11 cellular contexts compared by ENCODE assay signal in genomic region chr2:190405995-190406394, GRCh38.
"Had no signal": no experiment of that assay in that cellular context is flagged by ENCODE, and none has a peak within 500 bp of the region (broad histone marks: within the 10 kb centered on the region; RNA-seq: fewer than 3 reads in every experiment).

No MANE protein-coding gene starts in this region.

- FAIRE-seq: H1, H54 had no signal

- H3K27ac ChIP-seq: GM23248 had no signal

- DNase-seq: GM23248, GOT3, H7, H9, HCEC 1CT, HFFc6 had no signal

- H2AFZ ChIP-seq: GM23248 had no signal

- H3K36me3 ChIP-seq: HAP-1 had no signal

- ATAC-seq: GM23338, HCT116 had no signal

- H3K9ac ChIP-seq: GM23248 had no signal

- H3K9me3 ChIP-seq: HAP-1 had no signal

- H3K4me3 Mint-ChIP-seq: GM23338, H9, HFFc6 had no signal

- H3K27ac Mint-ChIP-seq: GM23338, H9, HFFc6 had no signal

- H3K4me3 ChIP-seq: GM23248, HAP-1 had no signal

- H3K9me3 Mint-ChIP-seq: GM23338, H9, HFFc6 had no signal
